In genomic region chr9:119052339-119053030, GRCh38 we compare ENCODE assay signal across 23 cellular contexts.
DNase-seq lines count a peak whose midpoint lies in the region; ATAC-seq and TF ChIP-seq lines count a peak whose summit lies in the region.
"Had no signal": no experiment of that assay in that cellular context is flagged by ENCODE, and none has a peak within 500 bp of the region (broad histone marks: within the 10 kb centered on the region; RNA-seq: fewer than 3 reads in every experiment).

No MANE protein-coding gene starts in this region.

- no peaks in the 10 kb centered on the region for H3K36me3 Mint-ChIP-seq in mesothelial cell of epicardium
- H3K36me3 Mint-ChIP-seq: CD8-positive, alpha-beta memory T cell had no signal

- H3K36me3 ChIP-seq in left ventricle myocardium inferior (no peaks in the 10 kb centered on the region), stomach smooth muscle (ENCODE audit: control insufficient read depth in 2 of 2, insufficient read depth in 2 of 2, low read length in 2 of 2) (no peaks in the 10 kb centered on the region)
- H3K36me3 ChIP-seq: tibial nerve had no signal

- H3K9me3 ChIP-seq in left ventricle myocardium inferior (replicated peaks) = no peaks in the 10 kb centered on the region
- H3K9me3 ChIP-seq in stomach smooth muscle (ENCODE audit: control insufficient read depth in 2 of 2, low read length in 2 of 2) = no peaks in the 10 kb centered on the region
- H3K9me3 ChIP-seq: tibial nerve had no signal

- H3K4me1 ChIP-seq in left ventricle myocardium inferior (peaks cover 32% of the 10 kb centered on the region), stomach smooth muscle (ENCODE audit: control insufficient read depth, insufficient read depth, low read length) (peaks cover 12% of the 10 kb centered on the region)
- H3K4me1 ChIP-seq: tibial nerve had no signal

- H3K27me3 ChIP-seq in left ventricle myocardium inferior (ENCODE audit: low read depth) (no peaks in the 10 kb centered on the region), stomach smooth muscle (ENCODE audit: control insufficient read depth in 1 of 2, insufficient read depth in 2 of 2, low read length in 2 of 2) (no peaks in the 10 kb centered on the region)
- H3K27me3 ChIP-seq: tibial nerve had no signal

- no peak for TF ChIP-seq CTCF in left ventricle myocardium inferior (IDR thresholded peaks at IDR 0.05; ENCODE audit: borderline replicate concordance)
- TF ChIP-seq CTCF in mesothelial cell of epicardium (IDR thresholded peaks at IDR 0.05; ENCODE audit: unreplicated experiment) = no peak

- peaks cover 5% of the 10 kb centered on the region for H3K4me1 Mint-ChIP-seq in mesothelial cell of epicardium
- H3K4me1 Mint-ChIP-seq: CD8-positive, alpha-beta memory T cell; central memory CD8-positive, alpha-beta T cell; nephron progenitor cell had no signal

- no peak overlapping the region for H3K4me3 Mint-ChIP-seq in mesothelial cell of epicardium
- H3K4me3 Mint-ChIP-seq: CD8-positive, alpha-beta memory T cell; central memory CD8-positive, alpha-beta T cell; nephron progenitor cell had no signal

- H3K4me3 ChIP-seq in left ventricle myocardium inferior (peak overlapping the region; percentile 47), stomach smooth muscle (ENCODE audit: low read length in 2 of 2) (peak overlapping the region; percentile 48 to 50)
- H3K4me3 ChIP-seq: SK-N-MC, tibial nerve had no signal

- intact Hi-C loops in left ventricle myocardium inferior (cut with micrococcal nuclease) = no loop called here

- H3K27ac ChIP-seq in left ventricle myocardium inferior (replicated peaks) = peak overlapping the region; percentile 85
- peak overlapping the region; percentile 6 for H3K27ac ChIP-seq in stomach smooth muscle (ENCODE audit: low read length)
- H3K27ac ChIP-seq: HL-60, SK-N-MC, tibial nerve had no signal

- no peaks in the 10 kb centered on the region for H3K9me3 Mint-ChIP-seq in mesothelial cell of epicardium
- H3K9me3 Mint-ChIP-seq: nephron progenitor cell had no signal

- H3K27ac Mint-ChIP-seq in mesothelial cell of epicardium = no peak overlapping the region
- H3K27ac Mint-ChIP-seq: CD8-positive, alpha-beta memory T cell; nephron progenitor cell had no signal

- ATAC-seq in left lobe of liver (no peak), HG03439 (IDR thresholded peaks at IDR 0.05; ENCODE audit: unreplicated experiment) (no peak)
- ATAC-seq: HCT116 had no signal

- peaks cover 16% of the 10 kb centered on the region for H3K27me3 Mint-ChIP-seq in mesothelial cell of epicardium (ENCODE audit: low read depth)
- H3K27me3 Mint-ChIP-seq: CD8-positive, alpha-beta memory T cell; central memory CD8-positive, alpha-beta T cell had no signal

- H3K9ac ChIP-seq in stomach smooth muscle (ENCODE audit: low read length in 2 of 2) = peak overlapping the region in 1 of 2 donors; percentile 37

- DNase-seq in M059J (ENCODE audit: low read depth) (peak; percentile 71), astrocyte of the hippocampus (ENCODE audit: low read depth, low spot score) (peak; percentile 5), left ventricle myocardium inferior (peak; percentile 57), left lobe of liver (ENCODE audit: low spot score) (no peak), HK-2 (ENCODE audit: unreplicated experiment) (no peak), mesothelial cell of epicardium (ENCODE audit: low spot score in 2 of 2, unreplicated experiment in 2 of 2) (no peak)
- DNase-seq: activated CD4-positive, alpha-beta T cell treated with anti-CD3 and anti-CD28 coated beads for 4 hours; activated CD8-positive, alpha-beta memory T cell treated with anti-CD3 and anti-CD28 coated beads, Interleukin-2, amount 50 U/mL, for 48 hours; activated gamma-delta T cell treated with Interleukin-2 at 50 U/mL for 16 hours; CD8-positive, alpha-beta memory T cell; effector CD4-positive, alpha-beta T cell; head of caudate nucleus; NCI-H2081 treated with DMSO at 0.1 percent for 48 hours; NCI-H526; nephron progenitor cell; OCI-M1 had no signal

Comparison
In these comparisons a context has a peak if more than half of its experiments do, and no peak if none do; other contexts are left out.
1. DNase-seq: peak in M059J (single experiment), astrocyte of the hippocampus (single experiment) and left ventricle myocardium inferior (single experiment); none in left lobe of liver (single experiment), HK-2 (single experiment) and mesothelial cell of epicardium (0 of 2).